ENCODE assay signal across 8 cellular contexts in genomic region chr1:87684786-87685185, GRCh38.
DNase-seq lines count a peak whose midpoint lies in the region; ATAC-seq lines count a peak whose summit lies in the region.

No MANE protein-coding gene starts in this region.

- peak overlapping the region; percentile 75 for H3K9ac ChIP-seq in GM23248

- ATAC-seq in Right ventricle myocardium superior (ENCODE audit: poor library complexity) (peak; percentile 77), HG02610 (IDR thresholded peaks at IDR 0.05; ENCODE audit: unreplicated experiment) (no peak), GM19467 (IDR thresholded peaks at IDR 0.05; ENCODE audit: unreplicated experiment) (no peak)
- ATAC-seq in activated T-cell treated with anti-CD3 and anti-CD28 coated beads, Interleukin-2, amount 50 U/mL, for 72 hours (replicated peaks in 1 of 2) = no peak

- intact Hi-C loops in Right ventricle myocardium superior (cut with DNase I) = no loop called here

- WGBS in GM23248 (ENCODE audit: low coverage in 1 of 2, low lambda C conversion rate in 2 of 2, missing lambda C conversion rate in 2 of 2), 2 experiments = 36 to 44% methylated on average over 6 of the region's 6 CpGs

- DNase-seq in GM23248 (peak; percentile 58), SJCRH30 (peak; percentile 48 to 71), Right ventricle myocardium superior (peak; percentile 39), renal cortical epithelial cell (ENCODE audit: low read depth) (peak; percentile 55), NAMALWA (ENCODE audit: low spot score) (no peak)
- no peak for DNase-seq in activated T-cell treated with anti-CD3 and anti-CD28 coated beads, Interleukin-2, amount 50 U/mL, for 72 hours

- no peaks in the 10 kb centered on the region for H3K9me3 Mint-ChIP-seq in activated T-cell treated with anti-CD3 and anti-CD28 coated beads, Interleukin-2, amount 50 U/mL, for 72 hours

- H3K27ac Mint-ChIP-seq in activated T-cell treated with anti-CD3 and anti-CD28 coated beads, Interleukin-2, amount 50 U/mL, for 72 hours = no peak overlapping the region

- no peaks in the 10 kb centered on the region for H3K4me1 ChIP-seq in GM23248 (ENCODE audit: insufficient read depth)
- H3K4me1 ChIP-seq in SJCRH30 = peaks cover 23% of the 10 kb centered on the region

- H3K4me3 Mint-ChIP-seq in activated T-cell treated with anti-CD3 and anti-CD28 coated beads, Interleukin-2, amount 50 U/mL, for 72 hours = peak overlapping the region in 1 of 2 donors; percentile 68

- H3K4me1 Mint-ChIP-seq in activated T-cell treated with anti-CD3 and anti-CD28 coated beads, Interleukin-2, amount 50 U/mL, for 72 hours (ENCODE audit: low read depth) = no peaks in the 10 kb centered on the region

- no peaks in the 10 kb centered on the region for H3K9me3 ChIP-seq in GM23248 (ENCODE audit: low read depth)
- H3K9me3 ChIP-seq in SJCRH30 (replicated peaks) = no peaks in the 10 kb centered on the region

- H2AFZ ChIP-seq in GM23248 = peak overlapping the region; percentile 91

- H3K9me2 ChIP-seq in GM23248 (ENCODE audit: insufficient read depth) = no peaks in the 10 kb centered on the region

- in situ Hi-C loops in GM23248 (cut with MboI) = no loop called here

- H3K4me2 ChIP-seq in GM23248 (ENCODE audit: unreplicated experiment) = peak overlapping the region; percentile 78

- no peaks in the 10 kb centered on the region for H3K27me3 Mint-ChIP-seq in activated T-cell treated with anti-CD3 and anti-CD28 coated beads, Interleukin-2, amount 50 U/mL, for 72 hours (ENCODE audit: low read depth)

- H3K4me3 ChIP-seq in GM23248 = peak overlapping the region; percentile 74
- H3K4me3 ChIP-seq in SJCRH30 = peak overlapping the region; percentile 59

- no peaks in the 10 kb centered on the region for H3K36me3 ChIP-seq in GM23248 (ENCODE audit: low read depth)
- H3K36me3 ChIP-seq in SJCRH30 = no peaks in the 10 kb centered on the region

- H3K27ac ChIP-seq in GM23248 (no peak overlapping the region), SJCRH30 (peak overlapping the region; percentile 94)

- no peaks in the 10 kb centered on the region for H3K27me3 ChIP-seq in GM23248 (replicated peaks; ENCODE audit: insufficient read depth)
- no peaks in the 10 kb centered on the region for H3K27me3 ChIP-seq in SJCRH30

- H3F3A ChIP-seq in GM23248 (ENCODE audit: insufficient read depth) = no peaks in the 10 kb centered on the region

- H4K20me1 ChIP-seq in GM23248 (ENCODE audit: insufficient read depth) = no peaks in the 10 kb centered on the region

- no peaks in the 10 kb centered on the region for H3K79me2 ChIP-seq in GM23248 (ENCODE audit: insufficient read depth)

- no peaks in the 10 kb centered on the region for H3K36me3 Mint-ChIP-seq in activated T-cell treated with anti-CD3 and anti-CD28 coated beads, Interleukin-2, amount 50 U/mL, for 72 hours (ENCODE audit: insufficient read depth in 2 of 2)

Comparison
In these comparisons a context has a peak if more than half of its experiments do, and no peak if none do; other contexts are left out.
1. DNase-seq: peak in GM23248 (single experiment), SJCRH30 (2 of 2), Right ventricle myocardium superior (single experiment) and renal cortical epithelial cell (single experiment); none in activated T-cell treated with anti-CD3 and anti-CD28 coated beads, Interleukin-2, amount 50 U/mL, for 72 hours (0 of 2) and NAMALWA (single experiment).